In the genomic region with DNA sequence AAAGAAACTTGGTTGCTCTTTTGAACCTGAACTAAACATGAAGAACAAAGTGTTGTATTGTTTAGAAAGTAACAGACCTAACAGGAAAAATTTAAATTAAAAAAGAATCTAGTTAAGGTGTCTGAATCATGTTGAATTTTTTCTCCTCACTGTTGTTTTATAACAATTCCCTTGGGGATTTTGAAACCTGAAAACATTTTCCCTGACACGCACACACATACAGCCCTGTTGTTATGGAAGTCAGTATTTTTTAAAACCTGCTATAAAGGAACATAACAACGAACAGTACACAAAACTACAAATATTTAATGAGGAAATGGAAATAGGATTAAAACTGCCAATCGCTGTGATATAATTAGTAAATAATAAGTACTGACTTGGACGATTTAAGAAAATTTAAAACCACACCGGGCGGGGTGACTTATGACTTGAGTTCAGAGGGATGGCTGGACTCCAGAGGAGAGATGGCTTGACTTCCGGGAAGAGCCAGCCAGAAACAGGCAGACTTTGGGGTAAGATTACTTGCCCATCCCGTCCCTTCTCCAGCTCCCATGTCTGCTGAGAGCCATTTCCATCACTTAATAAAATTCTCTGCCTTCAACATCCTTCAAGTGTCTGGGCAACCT, we compare ENCODE assay signal across 18 cellular contexts. TPM values are rescaled to one million over a fixed set of nuclear protein-coding genes. Genes with fewer than 3 reads are reported as not detected.
DNase-seq lines count a peak whose midpoint lies in the region; ATAC-seq and TF ChIP-seq lines count a peak whose summit lies in the region.
"Had no signal": no experiment of that assay in that cellular context is flagged by ENCODE, and none has a peak within 500 bp of the region (broad histone marks: within the 10 kb centered on the region; RNA-seq: fewer than 3 reads in every experiment).

No MANE protein-coding gene starts in this region.

- DNase-seq in DND-41 (no peak), myocyte (ENCODE audit: low read depth) (peak; percentile 30), HPDE6-E6E7 (ENCODE audit: extremely low spot score) (no peak), hippocampal formation (lab: John Stamatoyannopoulos, UW) (no peak), kidney glomerular epithelial cell (lab: John Stamatoyannopoulos, UW) (no peak)
- DNase-seq in effector CD8-positive, alpha-beta T cell (lab: John Stamatoyannopoulos, UW) = no peak
- DNase-seq: activated B cell treated with CpG ODN at 0.5 μM for 24 hours; activated CD8-positive, alpha-beta memory T cell treated with anti-CD3 and anti-CD28 coated beads, Interleukin-2, amount 50 U/mL, for 4 hours; DMS 273 treated with DMSO at 0.1 percent for 48 hours; IMR-90; kidney; NCI-H2171; small intestine had no signal

- H3K79me2 ChIP-seq in ACC112 (ENCODE audit: control insufficient read depth, insufficient read depth, low read length, unreplicated experiment) = no peaks in the 10 kb centered on the region
- H3K79me2 ChIP-seq in DND-41 (ENCODE audit: insufficient read depth, low read length) = no peaks in the 10 kb centered on the region

- H4K20me1 ChIP-seq in DND-41 (ENCODE audit: insufficient read depth, low read length) = no peaks in the 10 kb centered on the region

- H3K4me2 ChIP-seq in DND-41 (ENCODE audit: insufficient read depth, low read length) = no peak overlapping the region

- no peaks in the 10 kb centered on the region for H3K9me3 ChIP-seq in DND-41 (ENCODE audit: insufficient read depth, low read length, severe bottlenecking)

- H3K4me3 Mint-ChIP-seq in brain = peak overlapping the region in 1 of 5 experiments; percentile 21
- H3K4me3 Mint-ChIP-seq: activated B cell treated with CpG ODN at 0.5 μM for 24 hours; stimulated activated memory B cell treated with anti-CD40 and anti-IgM and Interleukin-4, amounts not matched to agents 10 μg/mL and 1 μg/mL and 100 μg/mL, for 72 hours; T-helper 1 cell treated with Interleukin-12 subunit alpha and Interleukin-12 subunit beta and Interleukin-4 antibody, amounts not matched to agents 30 μg/mL and 1 μg/mL, for 36 hours had no signal

- H2AFZ ChIP-seq in ACC112 (ENCODE audit: low read length, unreplicated experiment) = no peak overlapping the region
- H2AFZ ChIP-seq in DND-41 (ENCODE audit: low read depth, low read length) = no peak overlapping the region

- TF ChIP-seq CTCF in DND-41 (IDR thresholded peaks at IDR 0.05; ENCODE audit: borderline replicate concordance, extremely low read depth, low read length, poor library complexity, severe bottlenecking) (no peak), brain (conservative IDR thresholded peaks at IDR 0.05) (no peak)

- no peak for ATAC-seq in DND-41 (ENCODE audit: insufficient read depth, low read depth)
- ATAC-seq: activated naive CD4-positive, alpha-beta T cell treated with anti-CD3 and anti-CD28 coated beads, Interleukin-2, amount 50 U/mL, for 72 hours; stimulated activated memory B cell treated with anti-CD40 and anti-IgM and Interleukin-4, amounts not matched to agents 10 μg/mL and 1 μg/mL and 100 μg/mL, for 72 hours had no signal

- peaks cover 4% of the 10 kb centered on the region; the same call in 1 of the 2 replicates for H3K36me3 ChIP-seq in ACC112 (ENCODE audit: insufficient read depth, low read length)
- peaks cover 18% of the 10 kb centered on the region for H3K36me3 ChIP-seq in DND-41 (ENCODE audit: insufficient read depth, low read length)

- H3K9ac ChIP-seq in DND-41 (ENCODE audit: low read depth, low read length) = no peak overlapping the region

- peak overlapping the region; percentile 33; the same call in 1 of the 2 replicates for H3K27ac ChIP-seq in ACC112 (ENCODE audit: low read depth, low read length)
- peak overlapping the region; percentile 92 for H3K27ac ChIP-seq in DND-41 (ENCODE audit: low read length)

- H3K4me3 ChIP-seq in ACC112 (ENCODE audit: low read depth, low read length) (no peak overlapping the region), DND-41 (ENCODE audit: low read depth in 1 of 2, low read length in 2 of 2) (no peak overlapping the region)

- peaks cover 13% of the 10 kb centered on the region for H3K4me1 ChIP-seq in ACC112 (ENCODE audit: control insufficient read depth, insufficient read depth, low read length, unreplicated experiment)
- peaks cover 50% of the 10 kb centered on the region for H3K4me1 ChIP-seq in DND-41 (ENCODE audit: insufficient read depth, low read length)

- H3K27me3 ChIP-seq in ACC112 (ENCODE audit: insufficient read depth, low read length) = no peaks in the 10 kb centered on the region
- H3K27me3 ChIP-seq in DND-41 (ENCODE audit: insufficient read depth, low read length, poor library complexity) = no peaks in the 10 kb centered on the region

- H3K36me3 Mint-ChIP-seq in brain = peaks cover 60% of the 10 kb centered on the region

- H3K4me1 Mint-ChIP-seq in brain = peaks cover 61% of the 10 kb centered on the region

- no peaks in the 10 kb centered on the region for H3K9me3 Mint-ChIP-seq in brain
- H3K9me3 Mint-ChIP-seq: activated B cell treated with CpG ODN at 0.5 μM for 24 hours; activated naive CD4-positive, alpha-beta T cell treated with anti-CD3 and anti-CD28 coated beads, Interleukin-2, amount 50 U/mL, for 72 hours; stimulated activated memory B cell treated with anti-CD40 and anti-IgM and Interleukin-4, amounts not matched to agents 10 μg/mL and 1 μg/mL and 100 μg/mL, for 72 hours; T-helper 1 cell treated with Interleukin-12 subunit alpha and Interleukin-12 subunit beta and Interleukin-4 antibody, amounts not matched to agents 30 μg/mL and 1 μg/mL, for 36 hours had no signal

- peak overlapping the region in 4 of 5 experiments; percentile 27 to 89 (median 84) for H3K27ac Mint-ChIP-seq in brain
- H3K27ac Mint-ChIP-seq: activated B cell treated with CpG ODN at 0.5 μM for 24 hours; T-helper 1 cell treated with Interleukin-12 subunit alpha and Interleukin-12 subunit beta and Interleukin-4 antibody, amounts not matched to agents 30 μg/mL and 1 μg/mL, for 36 hours had no signal

- H3K27me3 Mint-ChIP-seq in brain = no peaks in the 10 kb centered on the region
- H3K27me3 Mint-ChIP-seq: activated B cell treated with CpG ODN at 0.5 μM for 24 hours; stimulated activated memory B cell treated with anti-CD40 and anti-IgM and Interleukin-4, amounts not matched to agents 10 μg/mL and 1 μg/mL and 100 μg/mL, for 72 hours had no signal

RNA-seq across cellular contexts. Expression of a gene that starts 16.2 kb away (rescaled TPM):
- polyA plus RNA-seq in brain (ENCODE audit: insufficient read depth, low read depth, low replicate concordance) = 189 TPM
- total RNA-seq in myocyte = 0.78 and 1.9 TPM in 2 replicates
- polyA plus RNA-seq in myocyte (2012) = 0.43 TPM
- total RNA-seq: IMR-90 had no signal
